ENCODE assay signal across 10 cellular contexts in the genomic region with DNA sequence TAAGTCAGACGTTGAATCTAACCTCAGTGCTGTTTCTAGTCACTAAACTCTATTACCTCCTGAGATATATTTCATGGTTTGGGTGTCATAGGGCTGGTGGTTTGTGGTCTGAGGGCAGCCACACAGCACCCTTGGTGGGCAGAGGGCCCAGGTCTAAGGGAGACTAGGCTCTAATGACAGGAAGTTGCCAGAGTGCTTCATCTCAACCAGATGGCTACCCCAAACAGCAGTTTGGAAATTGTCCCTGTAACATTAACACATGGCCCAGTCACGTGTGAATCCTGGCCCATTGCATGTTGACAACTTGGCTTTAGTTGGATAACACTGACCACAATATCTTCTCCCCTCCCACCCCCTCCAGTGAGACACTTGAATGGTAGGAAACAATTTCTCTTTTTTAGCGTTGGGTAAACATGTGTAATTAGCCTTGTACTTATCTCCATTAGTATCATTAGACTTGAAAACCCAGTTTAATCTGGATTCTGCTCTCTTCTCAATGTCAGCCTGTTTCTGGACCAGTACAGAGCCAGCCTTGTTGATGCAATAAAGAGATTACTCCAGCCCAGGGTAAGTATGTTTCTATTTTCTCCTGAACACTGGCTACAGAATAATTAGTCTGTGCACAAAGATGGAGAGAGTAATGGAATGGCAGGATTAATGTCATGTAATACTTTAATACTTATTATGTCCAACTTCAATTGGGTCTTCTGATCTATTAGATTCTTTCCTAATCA.
DNase-seq lines count a peak whose midpoint lies in the region; ATAC-seq and TF ChIP-seq lines count a peak whose summit lies in the region.
"Had no signal": no experiment of that assay in that cellular context is flagged by ENCODE, and none has a peak within 500 bp of the region (broad histone marks: within the 10 kb centered on the region; RNA-seq: fewer than 3 reads in every experiment).

No MANE protein-coding gene starts in this region.

- no peaks in the 10 kb centered on the region for H3K4me1 ChIP-seq in gastroesophageal sphincter

- peak; percentile 71 for ATAC-seq in effector memory CD8-positive, alpha-beta T cell (replicated peaks)
- ATAC-seq in gastroesophageal sphincter: no peak

- peaks cover 2% of the 10 kb centered on the region for H3K36me3 Mint-ChIP-seq in effector memory CD8-positive, alpha-beta T cell (ENCODE audit: insufficient read depth)
- no peaks in the 10 kb centered on the region for H3K36me3 Mint-ChIP-seq in activated T-helper 1 cell treated with anti-CD3 and anti-CD28 coated beads, Interleukin-12 subunit alpha, Interleukin-12 subunit beta, Interleukin-2, Interleukin-4 antibody, amounts not matched to agents 30 ng/mL and 10 ng/mL and 1 ng/mL, durations not matched to agents 14 hours and 24 hours and 36 hours (ENCODE audit: low read depth)

- H3K27ac ChIP-seq in gastroesophageal sphincter: no peak overlapping the region
- H3K27ac ChIP-seq: heart right ventricle, VCaP had no signal

- DNase-seq in GF-D8 (lab: John Stamatoyannopoulos, UW): peak; percentile 93
- peak; percentile 97 for DNase-seq in H4 (ENCODE audit: low spot score)
- DNase-seq in NCI-H2029 treated with DMSO at 0.1 percent for 48 hours (lab: John Stamatoyannopoulos, UW): peak; percentile 42
- peak in 2 of 3 experiments; percentile 2 to 10 for DNase-seq in effector memory CD8-positive, alpha-beta T cell
- DNase-seq in NCI-H187 treated with DMSO at 0.1 percent for 48 hours (lab: John Stamatoyannopoulos, UW): no peak
- DNase-seq in stimulated activated CD4-positive, alpha-beta T cell treated with anti-CD3 and anti-CD28 coated beads, Interleukin-12 subunit alpha, Interleukin-12 subunit beta, amount 100 ng/mL, for 4 hours: no peak
- DNase-seq in activated T-helper 1 cell treated with anti-CD3 and anti-CD28 coated beads, Interleukin-12 subunit alpha, Interleukin-12 subunit beta, Interleukin-2, Interleukin-4 antibody, amounts not matched to agents 30 ng/mL and 10 ng/mL and 1 ng/mL, durations not matched to agents 14 hours and 24 hours and 36 hours (ENCODE audit: low spot score): no peak
- DNase-seq: heart right ventricle had no signal

- H3K27me3 Mint-ChIP-seq in effector memory CD8-positive, alpha-beta T cell: no peaks in the 10 kb centered on the region
- peaks cover 1% of the 10 kb centered on the region for H3K27me3 Mint-ChIP-seq in activated T-helper 1 cell treated with anti-CD3 and anti-CD28 coated beads, Interleukin-12 subunit alpha, Interleukin-12 subunit beta, Interleukin-2, Interleukin-4 antibody, amounts not matched to agents 30 ng/mL and 10 ng/mL and 1 ng/mL, durations not matched to agents 14 hours and 24 hours and 36 hours (ENCODE audit: insufficient read depth)

- no peak for TF ChIP-seq POLR2A in gastroesophageal sphincter (IDR thresholded peaks at IDR 0.05)

- no peaks in the 10 kb centered on the region for H3K9me3 Mint-ChIP-seq in effector memory CD8-positive, alpha-beta T cell
- H3K9me3 Mint-ChIP-seq in activated T-helper 1 cell treated with anti-CD3 and anti-CD28 coated beads, Interleukin-12 subunit alpha, Interleukin-12 subunit beta, Interleukin-2, Interleukin-4 antibody, amounts not matched to agents 30 ng/mL and 10 ng/mL and 1 ng/mL, durations not matched to agents 14 hours and 24 hours and 36 hours: no peaks in the 10 kb centered on the region

- TF ChIP-seq CTCF in gastroesophageal sphincter (IDR thresholded peaks at IDR 0.05): no peak

- peak overlapping the region; percentile 31 to 46 for H3K27ac Mint-ChIP-seq in effector memory CD8-positive, alpha-beta T cell
- H3K27ac Mint-ChIP-seq in activated T-helper 1 cell treated with anti-CD3 and anti-CD28 coated beads, Interleukin-12 subunit alpha, Interleukin-12 subunit beta, Interleukin-2, Interleukin-4 antibody, amounts not matched to agents 30 ng/mL and 10 ng/mL and 1 ng/mL, durations not matched to agents 14 hours and 24 hours and 36 hours: no peak overlapping the region

- TF ChIP-seq EP300 in gastroesophageal sphincter (IDR thresholded peaks at IDR 0.05): no peak

- H3K4me3 ChIP-seq in gastroesophageal sphincter: no peak overlapping the region
- H3K4me3 ChIP-seq: heart right ventricle had no signal

- no peaks in the 10 kb centered on the region for H3K27me3 ChIP-seq in gastroesophageal sphincter
- H3K27me3 ChIP-seq: heart right ventricle had no signal

- H3K4me1 Mint-ChIP-seq in effector memory CD8-positive, alpha-beta T cell (ENCODE audit: low read depth in 2 of 2): peaks cover 13 to 15% of the 10 kb centered on the region in 2 donors
- H3K4me1 Mint-ChIP-seq in activated T-helper 1 cell treated with anti-CD3 and anti-CD28 coated beads, Interleukin-12 subunit alpha, Interleukin-12 subunit beta, Interleukin-2, Interleukin-4 antibody, amounts not matched to agents 30 ng/mL and 10 ng/mL and 1 ng/mL, durations not matched to agents 14 hours and 24 hours and 36 hours (ENCODE audit: low read depth): peaks cover 5% of the 10 kb centered on the region

- intact Hi-C loops in activated T-helper 1 cell treated with anti-CD3 and anti-CD28 coated beads, Interleukin-12 subunit alpha, Interleukin-12 subunit beta, Interleukin-2, Interleukin-4 antibody, amounts not matched to agents 30 ng/mL and 10 ng/mL and 1 ng/mL, durations not matched to agents 14 hours and 24 hours and 36 hours (cut with micrococcal nuclease): no loop called here

- H3K4me3 Mint-ChIP-seq in effector memory CD8-positive, alpha-beta T cell: peak overlapping the region in 1 of 2 donors; percentile 20
- H3K4me3 Mint-ChIP-seq in activated T-helper 1 cell treated with anti-CD3 and anti-CD28 coated beads, Interleukin-12 subunit alpha, Interleukin-12 subunit beta, Interleukin-2, Interleukin-4 antibody, amounts not matched to agents 30 ng/mL and 10 ng/mL and 1 ng/mL, durations not matched to agents 14 hours and 24 hours and 36 hours: no peak overlapping the region

- 72 to 76% methylated on average over 3 of the region's 3 CpGs for WGBS in gastroesophageal sphincter (ENCODE audit: low coverage in 1 of 2), 2 donors

- no peaks in the 10 kb centered on the region for H3K9me3 ChIP-seq in gastroesophageal sphincter

- H3K36me3 ChIP-seq in gastroesophageal sphincter: peaks cover 0 to 20% of the 10 kb centered on the region in 2 donors
- H3K36me3 ChIP-seq: heart right ventricle had no signal

Comparison
In these comparisons a context has a peak if more than half of its experiments do, and no peak if none do; other contexts are left out.
1. DNase-seq: peak in GF-D8 (single experiment), H4 (single experiment), NCI-H2029 treated with DMSO at 0.1 percent for 48 hours (single experiment) and effector memory CD8-positive, alpha-beta T cell (2 of 3); none in NCI-H187 treated with DMSO at 0.1 percent for 48 hours (single experiment), stimulated activated CD4-positive, alpha-beta T cell treated with anti-CD3 and anti-CD28 coated beads, Interleukin-12 subunit alpha, Interleukin-12 subunit beta, amount 100 ng/mL, for 4 hours (single experiment) and activated T-helper 1 cell treated with anti-CD3 and anti-CD28 coated beads, Interleukin-12 subunit alpha, Interleukin-12 subunit beta, Interleukin-2, Interleukin-4 antibody, amounts not matched to agents 30 ng/mL and 10 ng/mL and 1 ng/mL, durations not matched to agents 14 hours and 24 hours and 36 hours (single experiment).